27 cellular contexts compared by ENCODE assay signal in the genomic region with DNA sequence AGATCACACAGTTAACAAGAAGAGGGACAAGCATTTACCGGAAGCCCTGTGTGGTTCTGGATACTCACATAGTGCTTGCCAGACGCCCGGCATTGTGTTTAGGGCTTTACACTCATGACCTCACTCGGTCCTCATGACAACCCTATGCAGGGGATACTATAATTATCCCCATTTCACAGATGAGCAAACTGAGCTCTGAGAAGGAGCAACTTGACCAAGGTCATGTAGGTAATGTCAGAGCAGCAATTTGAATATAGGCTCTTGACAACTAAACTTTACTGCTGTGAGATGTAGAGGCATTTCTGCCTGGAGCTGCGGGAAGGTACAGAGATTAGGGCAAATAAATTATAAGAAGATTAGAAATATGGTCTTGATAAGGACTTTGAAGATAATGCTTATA.
"Had no signal": no experiment of that assay in that cellular context is flagged by ENCODE, and none has a peak within 500 bp of the region (broad histone marks: within the 10 kb centered on the region; RNA-seq: fewer than 3 reads in every experiment).

No MANE protein-coding gene starts in this region.

- ATAC-seq: mucosa of descending colon; natural killer cell treated with Interleukin-12 subunit alpha and Interleukin-12 subunit beta and Interleukin-15 and Interleukin-18, amount 100 ng/mL, for 72 hours; sciatic nerve; stimulated activated naive CD8-positive, alpha-beta T cell treated with anti-CD3 and anti-CD28 coated beads, Interleukin-15, Interleukin-2, amounts not matched to agents 100 U/mL and 50 U/mL, for 24 hours; T-helper 17 cell had no signal

- H3K4me1 ChIP-seq: breast epithelium had no signal

- H3K9me3 ChIP-seq: breast epithelium, left ventricle myocardium inferior, mucosa of descending colon, thyroid gland had no signal

- H3K27ac ChIP-seq: breast epithelium, left ventricle myocardium inferior, skin epidermis, WERI-Rb-1 had no signal

- H3K4me3 ChIP-seq: breast epithelium, left ventricle myocardium inferior, lung, mucosa of descending colon, skin epidermis, thyroid gland had no signal

- H3K36me3 ChIP-seq: breast epithelium, left ventricle myocardium inferior, thyroid gland, WERI-Rb-1 had no signal

- H3K27me3 ChIP-seq: breast epithelium, thyroid gland had no signal

- DNase-seq: activated CD4-positive, alpha-beta memory T cell treated with anti-CD3 and anti-CD28 coated beads for 36 hours; activated CD4-positive, alpha-beta T cell treated with anti-CD3 and anti-CD28 coated beads, Interleukin-2, amount 10 ng/mL, durations not matched to agents 24 days and 14 days; activated CD4-positive, CD25-positive, alpha-beta regulatory T cell treated with anti-CD3 and anti-CD28 coated beads, Interleukin-2, amount 50 U/mL, for 72 hours; activated CD8-positive, alpha-beta memory T cell treated with anti-CD3 and anti-CD28 coated beads, Interleukin-2, amount 50 U/mL, for 4 hours; activated gamma-delta T cell treated with Interleukin-2 at 50 U/mL for 16 hours; activated naive CD4-positive, alpha-beta T cell treated with anti-CD3 and anti-CD28 coated beads, Interleukin-2, amount 50 U/mL, for 16 hours; activated T-cell treated with anti-CD3 and anti-CD28 coated beads, Interleukin-2, amount 50 U/mL, for 1 hour; amniotic stem cell; dermis blood vessel endothelial cell; effector CD4-positive, alpha-beta T cell; glutamatergic neuron; islet precursor cell; left ventricle myocardium inferior; mucosa of descending colon; stimulated activated CD4-positive, alpha-beta T cell treated with anti-CD3 and anti-CD28 coated beads, Interleukin-12 subunit alpha, Interleukin-12 subunit beta, amount 100 ng/mL, for 4 hours; stimulated activated CD4-positive, alpha-beta T cell treated with anti-CD3 and anti-CD28 coated beads, Interleukin-4, amount 100 ng/mL, for 1 hour; stimulated activated naive CD8-positive, alpha-beta T cell treated with anti-CD3 and anti-CD28 coated beads, Interleukin-15, Interleukin-2, amounts not matched to agents 100 U/mL and 50 U/mL, for 24 hours; substantia nigra; T-helper 17 cell; T1000; thyroid gland; WERI-Rb-1 had no signal
